ENCODE assay signal across 19 cellular contexts in the genomic region with DNA sequence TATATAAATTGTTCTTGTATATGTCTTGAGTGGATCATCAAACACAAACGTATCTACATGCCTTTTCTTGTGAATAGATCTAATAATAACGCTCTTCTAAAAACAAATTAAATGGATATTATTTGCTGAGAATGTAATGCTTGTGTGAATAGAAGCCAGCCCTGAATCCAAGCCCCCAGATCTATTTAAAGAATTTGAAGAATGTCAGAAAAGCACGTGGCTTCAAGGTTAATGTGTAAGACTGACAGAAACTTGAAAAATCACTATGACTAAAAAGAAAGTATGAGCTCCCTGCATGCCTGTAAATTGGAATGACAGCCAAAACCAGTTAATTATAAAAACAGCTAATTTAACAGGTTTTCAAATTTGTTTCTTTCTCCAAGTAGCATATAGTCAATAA. TPM values are rescaled to one million over a fixed set of nuclear protein-coding genes. Genes with fewer than 3 reads are reported as not detected.
A peak's percentile ranks its signal among the peaks of the same experiment; 100 is the strongest.
DNase-seq lines count a peak whose midpoint lies in the region; ATAC-seq, FAIRE-seq and TF ChIP-seq lines count a peak whose summit lies in the region.
"Had no signal": no experiment of that assay in that cellular context is flagged by ENCODE, and none has a peak within 500 bp of the region (broad histone marks: within the 10 kb centered on the region; RNA-seq: fewer than 3 reads in every experiment).

No MANE protein-coding gene starts in this region.

- FAIRE-seq in RCC 7860 (lab: Jason Lieb, UNC) = peak; percentile 86
- FAIRE-seq in H54 (lab: Jason Lieb, UNC) = no peak
- FAIRE-seq: urothelium cell line had no signal

- H3K9me2 ChIP-seq in PC-3 (replicated peaks; ENCODE audit: low read length) = no peaks in the 10 kb centered on the region

- POLR2A ChIA-PET in PC-3 (lab: Charles Lee; ENCODE audit: unreplicated experiment) = no interaction called here

- no peak overlapping the region for H3K4me3 ChIP-seq in PC-3 (ENCODE audit: low read length)
- H3K4me3 ChIP-seq: ascending aorta, esophagus squamous epithelium, hepatocyte, left ventricle myocardium inferior, stomach had no signal

- no peaks in the 10 kb centered on the region for H3F3A ChIP-seq in PC-3 (ENCODE audit: low read length, unreplicated experiment)

- TF ChIP-seq POLR2A in H54 (IDR thresholded peaks at IDR 0.05; ENCODE audit: low read depth, low read length) = no peak

- ATAC-seq in PC-3 (no peak), GM19035 (IDR thresholded peaks at IDR 0.05; ENCODE audit: unreplicated experiment) (no peak)

- intact Hi-C loops in PC-3 (cut with micrococcal nuclease) = no loop called here

- DNase-seq in Caki2 (ENCODE audit: low read depth) (peak; percentile 33), RCC 7860 (ENCODE audit: low spot score) (peak; percentile 44), foreskin melanocyte (peak; percentile 29), non-pigmented ciliary epithelial cell (ENCODE audit: low read depth) (peak; percentile 14), PC-3 (no peak), NCI-H82 (lab: John Stamatoyannopoulos, UW) (no peak), H54 (ENCODE audit: insufficient read length, low spot score) (no peak)
- DNase-seq: DMS 273 treated with DMSO at 0.1 percent for 48 hours, esophagus squamous epithelium, left ventricle myocardium inferior, NCI-H774, stomach, T-helper 1 cell had no signal

- no peak overlapping the region for H2AFZ ChIP-seq in PC-3 (ENCODE audit: low read length)
- H2AFZ ChIP-seq: hepatocyte had no signal

- BruUV-seq in PC-3 (replicated peaks; lab: Mats Ljungman, UMichigan) = no TSS peak

- no peaks in the 10 kb centered on the region for H3K79me2 ChIP-seq in PC-3 (ENCODE audit: low read length)
- H3K79me2 ChIP-seq: hepatocyte had no signal

- CTCF ChIA-PET in PC-3 (lab: Charles Lee) = no interaction called here

- no peaks in the 10 kb centered on the region for H3K36me3 ChIP-seq in PC-3 (ENCODE audit: low read depth, low read length)
- H3K36me3 ChIP-seq: ascending aorta, esophagus squamous epithelium, left ventricle myocardium inferior, stomach had no signal

- no peak overlapping the region for H3K27ac ChIP-seq in PC-3 (ENCODE audit: low read length)
- H3K27ac ChIP-seq: ascending aorta, esophagus squamous epithelium, hepatocyte, left ventricle myocardium inferior, RWPE1, stomach, VCaP had no signal

- peaks cover 7% of the 10 kb centered on the region for H3K27me3 ChIP-seq in PC-3 (ENCODE audit: low read length)
- H3K27me3 ChIP-seq: ascending aorta, esophagus squamous epithelium, hepatocyte, stomach had no signal

- no peaks in the 10 kb centered on the region for H3K9me3 ChIP-seq in PC-3 (ENCODE audit: low read length)
- H3K9me3 ChIP-seq: ascending aorta, esophagus squamous epithelium, left ventricle myocardium inferior, stomach had no signal

- H4K20me1 ChIP-seq in PC-3 (ENCODE audit: low read length) = no peaks in the 10 kb centered on the region

- no peaks in the 10 kb centered on the region for H3K4me1 ChIP-seq in PC-3 (ENCODE audit: insufficient read depth, low read length)
- H3K4me1 ChIP-seq: ascending aorta, esophagus squamous epithelium, left ventricle myocardium inferior, stomach had no signal

- TF ChIP-seq CTCF in PC-3 (conservative IDR thresholded peaks at IDR 0.05; ENCODE audit: low read depth, low read length) = no peak

- no peak overlapping the region for H3K9ac ChIP-seq in PC-3 (ENCODE audit: low read length)

- in situ Hi-C loops in Caki2 (cut with HindIII; ENCODE audit: low pct_unique_long_range_greater_than_20kb, low sequenced_read_pairs) = no loop called here

- no peak overlapping the region for H3K4me2 ChIP-seq in PC-3 (ENCODE audit: low read length)
- H3K4me2 ChIP-seq: hepatocyte had no signal

RNA-seq across cellular contexts. Expression of a gene that starts 43.2 kb away (rescaled TPM):
- 124 and 137 TPM in 2 replicates for total RNA-seq in Caki2 (2014; rRNA removed; shearing (Covaris generic); ENCODE audit: low replicate concordance)
- not detected in 2 replicates for total RNA-seq in PC-3 (2014; rRNA removed)

Comparison
In these comparisons a context has a peak if more than half of its experiments do, and no peak if none do; other contexts are left out.
1. DNase-seq: peak in Caki2 (single experiment), RCC 7860 (single experiment), foreskin melanocyte (single experiment) and non-pigmented ciliary epithelial cell (single experiment); none in PC-3 (single experiment), NCI-H82 (single experiment) and H54 (single experiment).
2. RNA of a gene that starts 43.2 kb away (total RNA-seq): 124 to 137 TPM in Caki2; not detected in PC-3; every median in the first group is over 100 times any median in the second.